1 cellular context compared by ENCODE assay signal in genomic region chr10:124285587-124286527, GRCh38.
A peak's percentile ranks its signal among the peaks of the same experiment; 100 is the strongest.
TF ChIP-seq lines count a peak whose summit lies in the region.

No MANE protein-coding gene starts in this region.

TF ChIP-seq in GM12878, 131 proteins besides CTCF, POLR2A, EP300 and RAD21 (continued from another document):
- TF ChIP-seq HSF1 (IDR thresholded peaks at IDR 0.05; ENCODE audit: low read depth, low read length) (no peak), ZBTB33 (IDR thresholded peaks at IDR 0.05) (no peak), TARDBP (IDR thresholded peaks at IDR 0.05; ENCODE audit: borderline replicate concordance) (no peak), SRF (IDR thresholded peaks at IDR 0.05; ENCODE audit: low read depth in 2 of 2, low read length in 2 of 2) (peak; percentile 23 to 72; a peak in 1 of 4 replicates), MYB (IDR thresholded peaks at IDR 0.05; ENCODE audit: borderline replicate concordance, low read depth, low read length) (peak; percentile 54; the same call in 1 of the 2 replicates), IRF4 (IDR thresholded peaks at IDR 0.05; ENCODE audit: low read depth, low read length) (0 out of 2 replicates have a peak, but pooled peaks have one; percentile 48), E4F1 (IDR thresholded peaks at IDR 0.05; ENCODE audit: borderline replicate concordance, partially characterized antibody) (no peak), ETV6 (conservative IDR thresholded peaks at IDR 0.05 in 1 of 2, IDR thresholded peaks at IDR 0.05 in 1 of 2; ENCODE audit: borderline replicate concordance in 1 of 2, low read depth in 1 of 2) (no peak), HDAC6 (IDR thresholded peaks at IDR 0.05; ENCODE audit: unreplicated experiment) (no peak), BHLHE40 (IDR thresholded peaks at IDR 0.05; ENCODE audit: borderline replicate concordance in 1 of 2, low read depth in 2 of 2, low read length in 1 of 2) (peak in 1 of 2 experiments; percentile 50; a peak in 1 of 4 replicates), NFIC (IDR thresholded peaks at IDR 0.05; ENCODE audit: low read depth, low read length) (peak; percentile 55; the same call in 1 of the 2 replicates), BMI1 (IDR thresholded peaks at IDR 0.05; ENCODE audit: borderline replicate concordance) (no peak), EGR1 (IDR thresholded peaks at IDR 0.05; ENCODE audit: borderline replicate concordance in 1 of 2, low read depth in 2 of 2, low read length in 2 of 2) (peak in 1 of 2 experiments; percentile 77; a peak in 1 of 3 replicates)
